20 cellular contexts compared by ENCODE assay signal in genomic region chr1:180250499-180250770, GRCh38. TPM values are rescaled to one million over a fixed set of nuclear protein-coding genes. Genes with fewer than 3 reads are reported as not detected.
A peak's percentile ranks its signal among the peaks of the same experiment; 100 is the strongest.
DNase-seq lines count a peak whose midpoint lies in the region; ATAC-seq and TF ChIP-seq lines count a peak whose summit lies in the region.
"Had no signal": no experiment of that assay in that cellular context is flagged by ENCODE, and none has a peak within 500 bp of the region (broad histone marks: within the 10 kb centered on the region; RNA-seq: fewer than 3 reads in every experiment).

No MANE protein-coding gene starts in this region.

- DNase-seq in natural killer cell treated with Interleukin-12 subunit alpha and Interleukin-12 subunit beta and Interleukin-15 and Interleukin-18, amount 100 ng/mL, for 72 hours (ENCODE audit: low spot score) = peak; percentile 52
- DNase-seq in natural killer cell (no peak), SJSA1 (ENCODE audit: low read depth in 1 of 2, low spot score in 2 of 2) (no peak), posterior vena cava (ENCODE audit: low spot score) (peak; percentile 42), kidney glomerular epithelial cell (lab: John Stamatoyannopoulos, UW) (no peak)
- DNase-seq in activated CD4-positive, alpha-beta T cell treated with anti-CD3 and anti-CD28 coated beads for 48 hours = no peak
- DNase-seq: BE2C; C1 segment of cervical spinal cord; CD4-positive, CD25-positive, alpha-beta regulatory T cell; COR-L47; DMS 273 treated with DMSO at 0.1 percent for 48 hours; DMS53; GM23248; HFFc6 had no signal

- no peaks in the 10 kb centered on the region for H3K36me3 ChIP-seq in SJSA1
- H3K36me3 ChIP-seq: BE2C had no signal

- peaks cover 78% of the 10 kb centered on the region for H3K4me1 ChIP-seq in SJSA1 (replicated peaks)
- H3K4me1 ChIP-seq: BE2C had no signal

- intact Hi-C loops in natural killer cell (cut with micrococcal nuclease) = no loop called here
- intact Hi-C loops in posterior vena cava (cut with DNase I) = loop anchor here (5.0 kb wide), 1 partner anchor 227 kb away; no protein-coding TSS in a partner anchor

- no peak for TF ChIP-seq CTCF in natural killer cell (IDR thresholded peaks at IDR 0.05)

- no peak for ATAC-seq in natural killer cell treated with Interleukin-12 subunit alpha and Interleukin-12 subunit beta and Interleukin-15 and Interleukin-18, amount 100 ng/mL, for 72 hours
- ATAC-seq in natural killer cell (no peak), HG03460 (IDR thresholded peaks at IDR 0.05; ENCODE audit: unreplicated experiment) (no peak)
- ATAC-seq: GM12878, HCT116 had no signal

- H3K27ac Mint-ChIP-seq in natural killer cell treated with Interleukin-12 subunit alpha and Interleukin-12 subunit beta and Interleukin-15 and Interleukin-18, amount 100 ng/mL, for 72 hours = no peak overlapping the region
- H3K27ac Mint-ChIP-seq in natural killer cell = no peak overlapping the region
- H3K27ac Mint-ChIP-seq: CD4-positive, CD25-positive, alpha-beta regulatory T cell; HFFc6; IgD-negative memory B cell had no signal

- no peak overlapping the region for H3K4me3 Mint-ChIP-seq in natural killer cell treated with Interleukin-12 subunit alpha and Interleukin-12 subunit beta and Interleukin-15 and Interleukin-18, amount 100 ng/mL, for 72 hours
- no peak overlapping the region for H3K4me3 Mint-ChIP-seq in natural killer cell
- H3K4me3 Mint-ChIP-seq: CD4-positive, CD25-positive, alpha-beta regulatory T cell; HFFc6; IgD-negative memory B cell had no signal

- H3K27me3 ChIP-seq in SJSA1 (replicated peaks) = no peaks in the 10 kb centered on the region
- H3K27me3 ChIP-seq: BE2C had no signal

- peaks cover 0 to 9% of the 10 kb centered on the region in 2 donors for H3K4me1 Mint-ChIP-seq in natural killer cell treated with Interleukin-12 subunit alpha and Interleukin-12 subunit beta and Interleukin-15 and Interleukin-18, amount 100 ng/mL, for 72 hours (ENCODE audit: low read depth in 2 of 2)
- peaks cover 0 to 6% of the 10 kb centered on the region in 2 donors for H3K4me1 Mint-ChIP-seq in natural killer cell

- H3K4me3 ChIP-seq in SJSA1 = no peak overlapping the region
- H3K4me3 ChIP-seq: GM12878, GM23248 had no signal

- no peaks in the 10 kb centered on the region for H3K36me3 Mint-ChIP-seq in natural killer cell treated with Interleukin-12 subunit alpha and Interleukin-12 subunit beta and Interleukin-15 and Interleukin-18, amount 100 ng/mL, for 72 hours
- H3K36me3 Mint-ChIP-seq in natural killer cell = no peaks in the 10 kb centered on the region
- H3K36me3 Mint-ChIP-seq: CD4-positive, CD25-positive, alpha-beta regulatory T cell; CD8-positive, alpha-beta memory T cell; IgD-negative memory B cell had no signal

- H3K27ac ChIP-seq in SJSA1 = peak overlapping the region; percentile 73
- H3K27ac ChIP-seq: GM23248 had no signal

- no peaks in the 10 kb centered on the region for H3K9me3 ChIP-seq in SJSA1 (replicated peaks)
- H3K9me3 ChIP-seq: BE2C had no signal

- H3K27me3 Mint-ChIP-seq in natural killer cell treated with Interleukin-12 subunit alpha and Interleukin-12 subunit beta and Interleukin-15 and Interleukin-18, amount 100 ng/mL, for 72 hours = peaks cover 0 to 10% of the 10 kb centered on the region in 2 donors
- peaks cover 0 to 12% of the 10 kb centered on the region in 2 donors for H3K27me3 Mint-ChIP-seq in natural killer cell (ENCODE audit: low read depth in 2 of 2)

- H3K9me3 Mint-ChIP-seq in natural killer cell treated with Interleukin-12 subunit alpha and Interleukin-12 subunit beta and Interleukin-15 and Interleukin-18, amount 100 ng/mL, for 72 hours = no peaks in the 10 kb centered on the region
- no peaks in the 10 kb centered on the region for H3K9me3 Mint-ChIP-seq in natural killer cell
- H3K9me3 Mint-ChIP-seq: CD4-positive, CD25-positive, alpha-beta regulatory T cell; CD8-positive, alpha-beta memory T cell; HFFc6; IgD-negative memory B cell had no signal

RNA-seq across cellular contexts. Expression of gene LHX4, which starts 20.4 kb away (rescaled TPM):
- not detected for total RNA-seq in natural killer cell treated with Interleukin-12 subunit alpha and Interleukin-12 subunit beta and Interleukin-15 and Interleukin-18, amount 100 ng/mL, for 72 hours
- total RNA-seq in natural killer cell (under 1 TPM in 1 of 3 donors, not detected in 2; 0.08 TPM), posterior vena cava (not detected)
- total RNA-seq in SJSA1 (2014; rRNA removed; shearing (Covaris generic)) = 4.6 and 6.4 TPM in 2 replicates
- total RNA-seq: CD4-positive, CD25-positive, alpha-beta regulatory T cell; CD8-positive, alpha-beta memory T cell; G401; GM12878; GM23248 had no signal

Comparison
In these comparisons a context has a peak if more than half of its experiments do, and no peak if none do; other contexts are left out.
1. DNase-seq: peak in natural killer cell treated with Interleukin-12 subunit alpha and Interleukin-12 subunit beta and Interleukin-15 and Interleukin-18, amount 100 ng/mL, for 72 hours (single experiment) and posterior vena cava (single experiment); none in natural killer cell (single experiment), SJSA1 (0 of 2), activated CD4-positive, alpha-beta T cell treated with anti-CD3 and anti-CD28 coated beads for 48 hours (single experiment) and kidney glomerular epithelial cell (single experiment).